In the genomic region with DNA sequence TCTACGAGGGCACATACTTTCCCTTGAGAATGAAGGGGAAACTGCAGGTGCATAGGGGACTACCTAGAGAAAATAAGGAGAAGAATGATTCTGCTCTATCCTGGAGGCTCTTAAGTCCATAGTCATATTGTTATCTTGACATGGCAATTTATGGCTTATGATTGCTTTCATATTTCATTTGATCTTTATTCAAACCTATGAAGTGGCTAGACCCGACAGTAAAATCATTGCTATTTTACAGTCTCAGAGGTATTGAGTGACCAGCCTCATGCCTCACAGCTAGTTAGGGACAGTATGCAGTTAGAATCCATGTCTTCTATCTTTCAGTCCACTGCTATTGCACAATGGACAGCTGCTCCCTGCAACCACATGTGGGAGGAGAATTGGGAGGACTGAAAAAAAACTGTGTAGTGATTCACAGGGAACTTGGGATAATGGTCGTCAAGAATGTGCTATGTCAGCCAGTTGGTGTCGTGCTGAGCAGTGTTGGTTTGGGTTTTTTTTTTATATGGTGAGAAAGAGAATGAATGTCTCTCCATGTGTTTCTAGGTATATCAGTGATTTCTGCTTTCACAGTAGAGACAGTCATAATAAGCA, we compare ENCODE assay signal across 10 cellular contexts.
DNase-seq lines count a peak whose midpoint lies in the region; ATAC-seq and TF ChIP-seq lines count a peak whose summit lies in the region.
"Had no signal": no experiment of that assay in that cellular context is flagged by ENCODE, and none has a peak within 500 bp of the region (broad histone marks: within the 10 kb centered on the region; RNA-seq: fewer than 3 reads in every experiment).

No MANE protein-coding gene starts in this region.

- no peak overlapping the region for H4K8ac ChIP-seq in trophoblast cell (ENCODE audit: low read depth, low read length)

- no peak overlapping the region for H4K12ac ChIP-seq in trophoblast cell (ENCODE audit: low read depth, low read length)

- H3K4me2 ChIP-seq in GM23338 (no peak overlapping the region), PC-9 (0 out of 2 replicates have a peak overlapping the region, but pooled peaks have one; percentile 18), trophoblast cell (ENCODE audit: low read length) (no peak overlapping the region)

- no peak overlapping the region for H3K4ac ChIP-seq in trophoblast cell (ENCODE audit: low read depth, low read length)

- H3F3A ChIP-seq in GM23338 (replicated peaks; ENCODE audit: low read depth): no peaks in the 10 kb centered on the region
- H3F3A ChIP-seq in PC-9 (ENCODE audit: insufficient read depth, low read depth): no peaks in the 10 kb centered on the region; the same call in 1 of the 2 replicates

- no peak overlapping the region; the same call in 1 of the 2 replicates for H3K27ac Mint-ChIP-seq in GM23338

- H3K4me3 ChIP-seq in GM23338: no peak overlapping the region
- no peak overlapping the region for H3K4me3 ChIP-seq in PC-9
- H3K4me3 ChIP-seq in trophoblast cell (ENCODE audit: low read depth, low read length): no peak overlapping the region
- H3K4me3 ChIP-seq: ovary, tibial artery had no signal

- no peak overlapping the region for H2BK120ac ChIP-seq in trophoblast cell (ENCODE audit: insufficient read depth, low read length, poor library complexity)

- H4K20me1 ChIP-seq in GM23338 (replicated peaks; ENCODE audit: insufficient read depth) (no peaks in the 10 kb centered on the region), PC-9 (ENCODE audit: insufficient read depth) (no peaks in the 10 kb centered on the region)

- H3K27me3 Mint-ChIP-seq in GM23338 (ENCODE audit: insufficient read depth, low read depth, poor library complexity): no peaks in the 10 kb centered on the region

- no peak overlapping the region for H4K91ac ChIP-seq in trophoblast cell (ENCODE audit: low read depth, low read length)

- H3K36me3 Mint-ChIP-seq in GM23338 (ENCODE audit: low read depth): no peaks in the 10 kb centered on the region

- H3K9me3 ChIP-seq in PC-9 (ENCODE audit: insufficient read depth, low read depth) (no peaks in the 10 kb centered on the region), trophoblast cell (ENCODE audit: insufficient read depth, low read depth, low read length) (no peaks in the 10 kb centered on the region)
- H3K9me3 ChIP-seq: ovary, tibial artery had no signal

- H3K27ac ChIP-seq in GM23338 (ENCODE audit: low read depth): no peak overlapping the region
- H3K27ac ChIP-seq in PC-9: no peak overlapping the region
- H3K27ac ChIP-seq in trophoblast cell (ENCODE audit: low read depth, low read length): no peak overlapping the region
- H3K27ac ChIP-seq: ovary, tibial artery had no signal

- H3K27me3 ChIP-seq in GM23338 (ENCODE audit: insufficient read depth): no peaks in the 10 kb centered on the region
- no peaks in the 10 kb centered on the region for H3K27me3 ChIP-seq in PC-9 (ENCODE audit: insufficient read depth, low read depth)
- no peaks in the 10 kb centered on the region for H3K27me3 ChIP-seq in trophoblast cell (ENCODE audit: insufficient read depth, low read length)
- H3K27me3 ChIP-seq: ovary, tibial artery had no signal

- H3K23ac ChIP-seq in trophoblast cell (ENCODE audit: low read length): no peak overlapping the region

- H2AFZ ChIP-seq in GM23338 (no peak overlapping the region), PC-9 (no peak overlapping the region), trophoblast cell (ENCODE audit: insufficient read depth, low read length, poor library complexity) (no peak overlapping the region)

- no TSS peak for BruUV-seq in PC-9 (replicated peaks; lab: Mats Ljungman, UMichigan)

- POLR2A ChIA-PET in PC-9 (lab: Charles Lee; ENCODE audit: unreplicated experiment): no interaction called here

- H3K79me2 ChIP-seq in GM23338 (replicated peaks; ENCODE audit: insufficient read depth): no peaks in the 10 kb centered on the region
- H3K79me2 ChIP-seq in PC-9 (ENCODE audit: low read depth): no peaks in the 10 kb centered on the region
- H3K79me2 ChIP-seq in trophoblast cell (ENCODE audit: control insufficient read depth, insufficient read depth, low read length, poor library complexity): no peaks in the 10 kb centered on the region

- H3K14ac ChIP-seq in trophoblast cell (ENCODE audit: low read length): no peak overlapping the region

- no peak overlapping the region for H3K4me3 Mint-ChIP-seq in GM23338

- intact Hi-C loops in PC-9 (cut with micrococcal nuclease; ENCODE audit: unreplicated experiment): no loop called here

- peaks cover 10% of the 10 kb centered on the region for H3K4me1 Mint-ChIP-seq in GM23338

- H2BK5ac ChIP-seq in trophoblast cell (ENCODE audit: low read depth, low read length, poor library complexity): no peak overlapping the region

- no peak for ATAC-seq in GM23338
- no peak for ATAC-seq in GM21528 (IDR thresholded peaks at IDR 0.05; ENCODE audit: low FRiP score, unreplicated experiment)

- H3K9me3 Mint-ChIP-seq in GM23338: no peaks in the 10 kb centered on the region

- DNase-seq in GM23338 (ENCODE audit: low spot score) (peak; percentile 3), PC-9 (peak; percentile 40 to 75), fibroblast of peridontal ligament (ENCODE audit: extremely low read depth) (peak; percentile 94), trophoblast cell (peak; percentile 71 to 89), T-helper 9 cell (no peak), activated T-cell treated with anti-CD3 and anti-CD28 coated beads for 4 hours (no peak)
- DNase-seq in stimulated activated CD4-positive, alpha-beta T cell treated with anti-CD3 and anti-CD28 coated beads, Interleukin-1b, Interleukin-23, amount 100 ng/mL, for 48 hours: no peak

- H2AK5ac ChIP-seq in trophoblast cell (ENCODE audit: low read length): no peak overlapping the region

- H3K9ac ChIP-seq in trophoblast cell (ENCODE audit: low read length): no peak overlapping the region

- H3K36me3 ChIP-seq in GM23338 (ENCODE audit: insufficient read depth) (no peaks in the 10 kb centered on the region), PC-9 (ENCODE audit: low read depth) (no peaks in the 10 kb centered on the region), trophoblast cell (ENCODE audit: control insufficient read depth in 1 of 2, insufficient read depth in 2 of 2, low read length in 2 of 2) (no peaks in the 10 kb centered on the region)
- H3K36me3 ChIP-seq: ovary, tibial artery had no signal

- H3K79me1 ChIP-seq in trophoblast cell (ENCODE audit: low read length): peaks cover 3% of the 10 kb centered on the region

- no peaks in the 10 kb centered on the region for H3K9me2 ChIP-seq in GM23338 (ENCODE audit: insufficient read depth)
- H3K9me2 ChIP-seq in PC-9 (ENCODE audit: insufficient read depth): no peaks in the 10 kb centered on the region

- CTCF ChIA-PET in PC-9 (lab: Charles Lee): interaction anchor here (0.7 kb wide), 1 partner anchor 12 kb away, joined by 4 read pairs; no protein-coding TSS in a partner anchor

- no peak overlapping the region for H3K18ac ChIP-seq in trophoblast cell (ENCODE audit: low read length)

- H3K4me1 ChIP-seq in GM23338 (ENCODE audit: insufficient read depth): peaks cover 2% of the 10 kb centered on the region
- peaks cover 8% of the 10 kb centered on the region; the same call in 1 of the 2 replicates for H3K4me1 ChIP-seq in PC-9 (replicated peaks; ENCODE audit: insufficient read depth)
- H3K4me1 ChIP-seq in trophoblast cell (ENCODE audit: control insufficient read depth in 1 of 2, insufficient read depth in 2 of 2, low read length in 2 of 2): peaks cover 0 to 6% of the 10 kb centered on the region in 2 experiments
- H3K4me1 ChIP-seq: tibial artery had no signal

- no peak overlapping the region for H2BK12ac ChIP-seq in trophoblast cell (ENCODE audit: low read length)

- no CpG with 5 or more reads among the region's 4 CpGs for WGBS in trophoblast cell (ENCODE audit: extremely low coverage, insufficient coverage, insufficient read length)

- TF ChIP-seq CTCF in GM23338 (conservative IDR thresholded peaks at IDR 0.05; ENCODE audit: low read depth in 2 of 2) (no peak), PC-9 (conservative IDR thresholded peaks at IDR 0.05) (no peak)

TF ChIP-seq in GM23338, 12 proteins besides CTCF, POLR2A, EP300 and RAD21 (continues in another document):
- TF ChIP-seq ZNF114 (CRISPR knock-in tag; IDR thresholded peaks at IDR 0.05) (no peak), STAT1 (IDR thresholded peaks at IDR 0.05; ENCODE audit: unreplicated experiment) (no peak), POLR2AphosphoS5 (IDR thresholded peaks at IDR 0.05; ENCODE audit: low read depth) (no peak), ZNF331 (CRISPR knock-in tag; IDR thresholded peaks at IDR 0.05; ENCODE audit: low read depth) (no peak), EZH2phosphoT487 (IDR thresholded peaks at IDR 0.05; ENCODE audit: unreplicated experiment) (no peak)
- TF ChIP-seq, protein P1, sequence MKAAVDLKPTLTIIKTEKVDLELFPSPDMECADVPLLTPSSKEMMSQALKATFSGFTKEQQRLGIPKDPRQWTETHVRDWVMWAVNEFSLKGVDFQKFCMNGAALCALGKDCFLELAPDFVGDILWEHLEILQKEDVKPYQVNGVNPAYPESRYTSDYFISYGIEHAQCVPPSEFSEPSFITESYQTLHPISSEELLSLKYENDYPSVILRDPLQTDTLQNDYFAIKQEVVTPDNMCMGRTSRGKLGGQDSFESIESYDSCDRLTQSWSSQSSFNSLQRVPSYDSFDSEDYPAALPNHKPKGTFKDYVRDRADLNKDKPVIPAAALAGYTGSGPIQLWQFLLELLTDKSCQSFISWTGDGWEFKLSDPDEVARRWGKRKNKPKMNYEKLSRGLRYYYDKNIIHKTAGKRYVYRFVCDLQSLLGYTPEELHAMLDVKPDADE (IDR thresholded peaks at IDR 0.05): no peak

Comparison
In these comparisons a context has a peak if more than half of its experiments do, and no peak if none do; other contexts are left out.
1. DNase-seq: peak in GM23338 (single experiment), PC-9 (2 of 2), fibroblast of peridontal ligament (single experiment) and trophoblast cell (2 of 2); none in stimulated activated CD4-positive, alpha-beta T cell treated with anti-CD3 and anti-CD28 coated beads, Interleukin-1b, Interleukin-23, amount 100 ng/mL, for 48 hours (single experiment), T-helper 9 cell (single experiment) and activated T-cell treated with anti-CD3 and anti-CD28 coated beads for 4 hours (single experiment).